Comparison of ENCODE assay signal across 1 cellular context in the genomic region with DNA sequence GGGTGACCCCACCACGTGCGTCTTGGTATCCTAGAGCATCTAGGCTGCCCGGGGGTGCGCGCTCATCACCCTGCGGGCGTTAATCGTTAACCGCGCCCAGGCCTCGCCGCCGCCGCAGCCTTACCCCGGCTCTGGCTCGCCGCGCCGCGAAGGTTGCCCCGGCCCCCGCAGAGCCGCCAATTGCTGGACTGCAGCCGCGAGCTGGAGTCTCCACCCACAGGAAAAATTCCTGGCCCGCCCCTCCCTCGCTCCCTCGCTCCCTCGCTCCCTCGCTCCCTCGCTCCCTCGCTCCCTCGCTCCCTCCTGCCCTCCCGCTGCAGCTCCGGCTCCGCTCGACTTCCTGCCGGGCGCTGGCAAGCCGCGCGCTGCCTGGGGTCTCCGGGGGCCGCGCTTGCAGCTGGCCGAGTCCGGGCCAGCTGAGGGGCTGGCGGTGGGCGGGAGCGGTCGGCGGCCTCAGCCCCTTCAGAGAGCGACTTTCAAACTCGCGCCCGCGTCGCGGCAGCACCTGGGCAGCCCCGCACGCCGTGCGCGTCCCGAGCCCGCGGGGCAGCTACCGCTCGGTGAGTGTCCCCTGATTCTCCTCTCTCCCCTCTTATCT.
TF ChIP-seq lines count a peak whose summit lies in the region.

A gene (plus strand): TSS at position 280 of the 598 bp plus-strand sequence. CDS start 23,208 bp downstream, outside the sequence.

TF ChIP-seq in HepG2, 621 proteins besides CTCF, POLR2A, EP300 and RAD21 (continued from another document and continues in another):
- TF ChIP-seq ZNF235 (CRISPR knock-in tag; IDR thresholded peaks at IDR 0.05; ENCODE audit: borderline replicate concordance) (no peak), MAFF (IDR thresholded peaks at IDR 0.05; ENCODE audit: low read depth, low read length) (no peak), NCOA1 (CRISPR knock-in tag; IDR thresholded peaks at IDR 0.05) (peak; percentile 92; the same call in 1 of the 2 replicates), KDM2A (CRISPR knock-in tag; IDR thresholded peaks at IDR 0.05; ENCODE audit: borderline replicate concordance, low read depth) (peak; percentile 72), MED13 (CRISPR knock-in tag; IDR thresholded peaks at IDR 0.05) (peak; percentile 83), TRIM24 (CRISPR knock-in tag; IDR thresholded peaks at IDR 0.05) (no peak), TBL1XR1 (IDR thresholded peaks at IDR 0.05; ENCODE audit: borderline replicate concordance, low read length, partially characterized antibody) (no peak), ZNF749 (CRISPR knock-in tag; IDR thresholded peaks at IDR 0.05; ENCODE audit: borderline replicate concordance) (no peak; the same call in 1 of the 2 replicates), SMARCC2 (IDR thresholded peaks at IDR 0.05) (no peak), FOXO1 (CRISPR knock-in tag; IDR thresholded peaks at IDR 0.05) (no peak), SP1 (IDR thresholded peaks at IDR 0.05) (no peak), SP1 (CRISPR knock-in tag; IDR thresholded peaks at IDR 0.05) (no peak), SNRNP70 (IDR thresholded peaks at IDR 0.05; ENCODE audit: low read depth, low read length) (no peak), GATA4 (IDR thresholded peaks at IDR 0.05; ENCODE audit: borderline replicate concordance, low read depth) (no peak), ZFP36 (IDR thresholded peaks at IDR 0.05; ENCODE audit: borderline replicate concordance, low read depth, low read length, partially characterized antibody) (no peak), ZNF232 (CRISPR knock-in tag; IDR thresholded peaks at IDR 0.05; ENCODE audit: borderline replicate concordance) (peak; percentile 63; the same call in 1 of the 2 replicates), NFYC (CRISPR knock-in tag; IDR thresholded peaks at IDR 0.05) (no peak), PLRG1 (conservative IDR thresholded peaks at IDR 0.05) (no peak), ZNF766 (CRISPR knock-in tag; IDR thresholded peaks at IDR 0.05; ENCODE audit: borderline replicate concordance) (no peak), MBD4 (IDR thresholded peaks at IDR 0.05; ENCODE audit: borderline replicate concordance, low read length) (no peak), MED8 (CRISPR knock-in tag; IDR thresholded peaks at IDR 0.05; ENCODE audit: insufficient replicate concordance) (no peak), IKZF4 (CRISPR knock-in tag; IDR thresholded peaks at IDR 0.05; ENCODE audit: borderline replicate concordance, low read depth, not compliant biosample characterization) (no peak), FOXJ3 (CRISPR knock-in tag; IDR thresholded peaks at IDR 0.05; ENCODE audit: borderline replicate concordance) (no peak), HNF4G (IDR thresholded peaks at IDR 0.05; ENCODE audit: borderline replicate concordance, low read depth, low read length) (no peak), HNF4G (CRISPR knock-in tag; IDR thresholded peaks at IDR 0.05; ENCODE audit: borderline replicate concordance, low read depth) (no peak), ZNF558 (CRISPR knock-in tag; IDR thresholded peaks at IDR 0.05; ENCODE audit: borderline replicate concordance) (no peak), KLF6 (CRISPR knock-in tag; IDR thresholded peaks at IDR 0.05) (0 out of 2 replicates have a peak, but pooled peaks have one; percentile 34)
- TF ChIP-seq, protein P1, sequence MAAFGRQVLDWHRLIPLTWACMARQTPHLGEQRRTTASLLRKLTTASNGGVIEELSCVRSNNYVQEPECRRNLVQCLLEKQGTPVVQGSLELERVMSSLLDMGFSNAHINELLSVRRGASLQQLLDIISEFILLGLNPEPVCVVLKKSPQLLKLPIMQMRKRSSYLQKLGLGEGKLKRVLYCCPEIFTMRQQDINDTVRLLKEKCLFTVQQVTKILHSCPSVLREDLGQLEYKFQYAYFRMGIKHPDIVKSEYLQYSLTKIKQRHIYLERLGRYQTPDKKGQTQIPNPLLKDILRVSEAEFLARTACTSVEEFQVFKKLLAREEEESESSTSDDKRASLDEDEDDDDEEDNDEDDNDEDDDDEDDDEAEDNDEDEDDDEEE (CRISPR knock-in tag; IDR thresholded peaks at IDR 0.05): no peak; the same call in 1 of the 2 replicates
- TF ChIP-seq, protein P2, sequence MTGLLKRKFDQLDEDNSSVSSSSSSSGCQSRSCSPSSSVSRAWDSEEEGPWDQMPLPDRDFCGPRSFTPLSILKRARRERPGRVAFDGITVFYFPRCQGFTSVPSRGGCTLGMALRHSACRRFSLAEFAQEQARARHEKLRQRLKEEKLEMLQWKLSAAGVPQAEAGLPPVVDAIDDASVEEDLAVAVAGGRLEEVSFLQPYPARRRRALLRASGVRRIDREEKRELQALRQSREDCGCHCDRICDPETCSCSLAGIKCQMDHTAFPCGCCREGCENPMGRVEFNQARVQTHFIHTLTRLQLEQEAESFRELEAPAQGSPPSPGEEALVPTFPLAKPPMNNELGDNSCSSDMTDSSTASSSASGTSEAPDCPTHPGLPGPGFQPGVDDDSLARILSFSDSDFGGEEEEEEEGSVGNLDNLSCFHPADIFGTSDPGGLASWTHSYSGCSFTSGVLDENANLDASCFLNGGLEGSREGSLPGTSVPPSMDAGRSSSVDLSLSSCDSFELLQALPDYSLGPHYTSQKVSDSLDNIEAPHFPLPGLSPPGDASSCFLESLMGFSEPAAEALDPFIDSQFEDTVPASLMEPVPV (CRISPR knock-in tag; IDR thresholded peaks at IDR 0.05): 0 out of 2 replicates have a peak, but pooled peaks have one; percentile 67
- TF ChIP-seq, protein P3, sequence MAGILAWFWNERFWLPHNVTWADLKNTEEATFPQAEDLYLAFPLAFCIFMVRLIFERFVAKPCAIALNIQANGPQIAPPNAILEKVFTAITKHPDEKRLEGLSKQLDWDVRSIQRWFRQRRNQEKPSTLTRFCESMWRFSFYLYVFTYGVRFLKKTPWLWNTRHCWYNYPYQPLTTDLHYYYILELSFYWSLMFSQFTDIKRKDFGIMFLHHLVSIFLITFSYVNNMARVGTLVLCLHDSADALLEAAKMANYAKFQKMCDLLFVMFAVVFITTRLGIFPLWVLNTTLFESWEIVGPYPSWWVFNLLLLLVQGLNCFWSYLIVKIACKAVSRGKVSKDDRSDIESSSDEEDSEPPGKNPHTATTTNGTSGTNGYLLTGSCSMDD (CRISPR knock-in tag; IDR thresholded peaks at IDR 0.05): no peak
- TF ChIP-seq, protein P4, sequence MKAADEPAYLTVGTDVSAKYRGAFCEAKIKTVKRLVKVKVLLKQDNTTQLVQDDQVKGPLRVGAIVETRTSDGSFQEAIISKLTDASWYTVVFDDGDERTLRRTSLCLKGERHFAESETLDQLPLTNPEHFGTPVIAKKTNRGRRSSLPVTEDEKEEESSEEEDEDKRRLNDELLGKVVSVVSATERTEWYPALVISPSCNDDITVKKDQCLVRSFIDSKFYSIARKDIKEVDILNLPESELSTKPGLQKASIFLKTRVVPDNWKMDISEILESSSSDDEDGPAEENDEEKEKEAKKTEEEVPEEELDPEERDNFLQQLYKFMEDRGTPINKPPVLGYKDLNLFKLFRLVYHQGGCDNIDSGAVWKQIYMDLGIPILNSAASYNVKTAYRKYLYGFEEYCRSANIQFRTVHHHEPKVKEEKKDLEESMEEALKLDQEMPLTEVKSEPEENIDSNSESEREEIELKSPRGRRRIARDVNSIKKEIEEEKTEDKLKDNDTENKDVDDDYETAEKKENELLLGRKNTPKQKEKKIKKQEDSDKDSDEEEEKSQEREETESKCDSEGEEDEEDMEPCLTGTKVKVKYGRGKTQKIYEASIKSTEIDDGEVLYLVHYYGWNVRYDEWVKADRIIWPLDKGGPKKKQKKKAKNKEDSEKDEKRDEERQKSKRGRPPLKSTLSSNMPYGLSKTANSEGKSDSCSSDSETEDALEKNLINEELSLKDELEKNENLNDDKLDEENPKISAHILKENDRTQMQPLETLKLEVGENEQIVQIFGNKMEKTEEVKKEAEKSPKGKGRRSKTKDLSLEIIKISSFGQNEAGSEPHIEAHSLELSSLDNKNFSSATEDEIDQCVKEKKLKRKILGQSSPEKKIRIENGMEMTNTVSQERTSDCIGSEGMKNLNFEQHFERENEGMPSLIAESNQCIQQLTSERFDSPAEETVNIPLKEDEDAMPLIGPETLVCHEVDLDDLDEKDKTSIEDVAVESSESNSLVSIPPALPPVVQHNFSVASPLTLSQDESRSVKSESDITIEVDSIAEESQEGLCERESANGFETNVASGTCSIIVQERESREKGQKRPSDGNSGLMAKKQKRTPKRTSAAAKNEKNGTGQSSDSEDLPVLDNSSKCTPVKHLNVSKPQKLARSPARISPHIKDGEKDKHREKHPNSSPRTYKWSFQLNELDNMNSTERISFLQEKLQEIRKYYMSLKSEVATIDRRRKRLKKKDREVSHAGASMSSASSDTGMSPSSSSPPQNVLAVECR (CRISPR knock-in tag; IDR thresholded peaks at IDR 0.05; ENCODE audit: borderline replicate concordance): peak; percentile 86
- TF ChIP-seq, protein P5, sequence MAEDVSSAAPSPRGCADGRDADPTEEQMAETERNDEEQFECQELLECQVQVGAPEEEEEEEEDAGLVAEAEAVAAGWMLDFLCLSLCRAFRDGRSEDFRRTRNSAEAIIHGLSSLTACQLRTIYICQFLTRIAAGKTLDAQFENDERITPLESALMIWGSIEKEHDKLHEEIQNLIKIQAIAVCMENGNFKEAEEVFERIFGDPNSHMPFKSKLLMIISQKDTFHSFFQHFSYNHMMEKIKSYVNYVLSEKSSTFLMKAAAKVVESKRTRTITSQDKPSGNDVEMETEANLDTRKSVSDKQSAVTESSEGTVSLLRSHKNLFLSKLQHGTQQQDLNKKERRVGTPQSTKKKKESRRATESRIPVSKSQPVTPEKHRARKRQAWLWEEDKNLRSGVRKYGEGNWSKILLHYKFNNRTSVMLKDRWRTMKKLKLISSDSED (CRISPR knock-in tag; IDR thresholded peaks at IDR 0.05): no peak
- TF ChIP-seq, protein P6, sequence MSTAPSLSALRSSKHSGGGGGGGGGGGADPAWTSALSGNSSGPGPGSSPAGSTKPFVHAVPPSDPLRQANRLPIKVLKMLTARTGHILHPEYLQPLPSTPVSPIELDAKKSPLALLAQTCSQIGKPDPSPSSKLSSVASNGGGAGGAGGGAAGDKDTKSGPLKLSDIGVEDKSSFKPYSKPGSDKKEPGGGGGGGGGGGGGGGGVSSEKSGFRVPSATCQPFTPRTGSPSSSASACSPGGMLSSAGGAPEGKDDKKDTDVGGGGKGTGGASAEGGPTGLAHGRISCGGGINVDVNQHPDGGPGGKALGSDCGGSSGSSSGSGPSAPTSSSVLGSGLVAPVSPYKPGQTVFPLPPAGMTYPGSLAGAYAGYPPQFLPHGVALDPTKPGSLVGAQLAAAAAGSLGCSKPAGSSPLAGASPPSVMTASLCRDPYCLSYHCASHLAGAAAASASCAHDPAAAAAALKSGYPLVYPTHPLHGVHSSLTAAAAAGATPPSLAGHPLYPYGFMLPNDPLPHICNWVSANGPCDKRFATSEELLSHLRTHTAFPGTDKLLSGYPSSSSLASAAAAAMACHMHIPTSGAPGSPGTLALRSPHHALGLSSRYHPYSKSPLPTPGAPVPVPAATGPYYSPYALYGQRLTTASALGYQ (CRISPR knock-in tag; IDR thresholded peaks at IDR 0.05): no peak
- TF ChIP-seq, protein P7, sequence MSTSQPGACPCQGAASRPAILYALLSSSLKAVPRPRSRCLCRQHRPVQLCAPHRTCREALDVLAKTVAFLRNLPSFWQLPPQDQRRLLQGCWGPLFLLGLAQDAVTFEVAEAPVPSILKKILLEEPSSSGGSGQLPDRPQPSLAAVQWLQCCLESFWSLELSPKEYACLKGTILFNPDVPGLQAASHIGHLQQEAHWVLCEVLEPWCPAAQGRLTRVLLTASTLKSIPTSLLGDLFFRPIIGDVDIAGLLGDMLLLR (CRISPR knock-in tag; IDR thresholded peaks at IDR 0.05): no peak
- TF ChIP-seq, protein P8, sequence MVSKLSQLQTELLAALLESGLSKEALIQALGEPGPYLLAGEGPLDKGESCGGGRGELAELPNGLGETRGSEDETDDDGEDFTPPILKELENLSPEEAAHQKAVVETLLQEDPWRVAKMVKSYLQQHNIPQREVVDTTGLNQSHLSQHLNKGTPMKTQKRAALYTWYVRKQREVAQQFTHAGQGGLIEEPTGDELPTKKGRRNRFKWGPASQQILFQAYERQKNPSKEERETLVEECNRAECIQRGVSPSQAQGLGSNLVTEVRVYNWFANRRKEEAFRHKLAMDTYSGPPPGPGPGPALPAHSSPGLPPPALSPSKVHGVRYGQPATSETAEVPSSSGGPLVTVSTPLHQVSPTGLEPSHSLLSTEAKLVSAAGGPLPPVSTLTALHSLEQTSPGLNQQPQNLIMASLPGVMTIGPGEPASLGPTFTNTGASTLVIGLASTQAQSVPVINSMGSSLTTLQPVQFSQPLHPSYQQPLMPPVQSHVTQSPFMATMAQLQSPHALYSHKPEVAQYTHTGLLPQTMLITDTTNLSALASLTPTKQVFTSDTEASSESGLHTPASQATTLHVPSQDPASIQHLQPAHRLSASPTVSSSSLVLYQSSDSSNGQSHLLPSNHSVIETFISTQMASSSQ (IDR thresholded peaks at IDR 0.05; ENCODE audit: low read depth): peak; percentile 66; the same call in 1 of the 2 replicates
- TF ChIP-seq, protein P8 (CRISPR knock-in tag; IDR thresholded peaks at IDR 0.05; ENCODE audit: borderline replicate concordance): peak; percentile 85; the same call in 1 of the 2 replicates
- TF ChIP-seq, protein P9, sequence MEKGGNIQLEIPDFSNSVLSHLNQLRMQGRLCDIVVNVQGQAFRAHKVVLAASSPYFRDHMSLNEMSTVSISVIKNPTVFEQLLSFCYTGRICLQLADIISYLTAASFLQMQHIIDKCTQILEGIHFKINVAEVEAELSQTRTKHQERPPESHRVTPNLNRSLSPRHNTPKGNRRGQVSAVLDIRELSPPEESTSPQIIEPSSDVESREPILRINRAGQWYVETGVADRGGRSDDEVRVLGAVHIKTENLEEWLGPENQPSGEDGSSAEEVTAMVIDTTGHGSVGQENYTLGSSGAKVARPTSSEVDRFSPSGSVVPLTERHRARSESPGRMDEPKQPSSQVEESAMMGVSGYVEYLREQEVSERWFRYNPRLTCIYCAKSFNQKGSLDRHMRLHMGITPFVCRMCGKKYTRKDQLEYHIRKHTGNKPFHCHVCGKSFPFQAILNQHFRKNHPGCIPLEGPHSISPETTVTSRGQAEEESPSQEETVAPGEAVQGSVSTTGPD (CRISPR knock-in tag; IDR thresholded peaks at IDR 0.05): no peak
- TF ChIP-seq, protein P10, sequence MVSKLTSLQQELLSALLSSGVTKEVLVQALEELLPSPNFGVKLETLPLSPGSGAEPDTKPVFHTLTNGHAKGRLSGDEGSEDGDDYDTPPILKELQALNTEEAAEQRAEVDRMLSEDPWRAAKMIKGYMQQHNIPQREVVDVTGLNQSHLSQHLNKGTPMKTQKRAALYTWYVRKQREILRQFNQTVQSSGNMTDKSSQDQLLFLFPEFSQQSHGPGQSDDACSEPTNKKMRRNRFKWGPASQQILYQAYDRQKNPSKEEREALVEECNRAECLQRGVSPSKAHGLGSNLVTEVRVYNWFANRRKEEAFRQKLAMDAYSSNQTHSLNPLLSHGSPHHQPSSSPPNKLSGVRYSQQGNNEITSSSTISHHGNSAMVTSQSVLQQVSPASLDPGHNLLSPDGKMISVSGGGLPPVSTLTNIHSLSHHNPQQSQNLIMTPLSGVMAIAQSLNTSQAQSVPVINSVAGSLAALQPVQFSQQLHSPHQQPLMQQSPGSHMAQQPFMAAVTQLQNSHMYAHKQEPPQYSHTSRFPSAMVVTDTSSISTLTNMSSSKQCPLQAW (CRISPR knock-in tag; IDR thresholded peaks at IDR 0.05): peak; percentile 38; the same call in 1 of the 2 replicates
